ENCODE assay signal across 7 cellular contexts in genomic region chr5:178730940-178731265, GRCh38. TPM values are rescaled to one million over a fixed set of nuclear protein-coding genes. Genes with fewer than 3 reads are reported as not detected.
DNase-seq lines count a peak whose midpoint lies in the region; ATAC-seq, FAIRE-seq and TF ChIP-seq lines count a peak whose summit lies in the region.

No MANE protein-coding gene starts in this region.

- H3K4me3 Mint-ChIP-seq in T-helper 1 cell treated with Interleukin-12 subunit alpha and Interleukin-12 subunit beta and Interleukin-4 antibody, amounts not matched to agents 30 μg/mL and 1 μg/mL, for 36 hours: peak overlapping the region; percentile 46

- no peaks in the 10 kb centered on the region for H3K9me3 ChIP-seq in small intestine (ENCODE audit: control insufficient read depth, low read depth)

- H3K4me3 ChIP-seq in fibroblast of mammary gland (ENCODE audit: control insufficient read depth, low read depth, low read length) (peak overlapping the region; percentile 13), small intestine (ENCODE audit: low read depth in 1 of 2, low read length in 2 of 2) (peak overlapping the region in 1 of 2 donors; percentile 92)

- peaks cover 0 to 3% of the 10 kb centered on the region in 2 donors for H3K36me3 ChIP-seq in small intestine (ENCODE audit: control insufficient read depth in 2 of 2, insufficient read depth in 2 of 2, low read length in 2 of 2)

- H3K27ac ChIP-seq in small intestine (ENCODE audit: low read depth in 1 of 2, low read length in 1 of 2): no peak overlapping the region

- H3K4me1 Mint-ChIP-seq in T-helper 1 cell treated with Interleukin-12 subunit alpha and Interleukin-12 subunit beta and Interleukin-4 antibody, amounts not matched to agents 30 μg/mL and 1 μg/mL, for 36 hours (ENCODE audit: low read depth): no peaks in the 10 kb centered on the region

- H3K27me3 Mint-ChIP-seq in T-helper 1 cell treated with Interleukin-12 subunit alpha and Interleukin-12 subunit beta and Interleukin-4 antibody, amounts not matched to agents 30 μg/mL and 1 μg/mL, for 36 hours (ENCODE audit: low read depth): no peaks in the 10 kb centered on the region

- DNase-seq in HPDE6-E6E7 (ENCODE audit: extremely low spot score) (peak; percentile 20), fibroblast of mammary gland (ENCODE audit: low read depth) (no peak), small intestine (no peak)
- DNase-seq in stimulated activated CD8-positive, alpha-beta memory T cell treated with anti-CD3 and anti-CD28 coated beads, Interleukin-4, amount 100 ng/mL, for 48 hours: peak; percentile 25

- peaks cover 36% of the 10 kb centered on the region for H3K9me3 Mint-ChIP-seq in T-helper 1 cell treated with Interleukin-12 subunit alpha and Interleukin-12 subunit beta and Interleukin-4 antibody, amounts not matched to agents 30 μg/mL and 1 μg/mL, for 36 hours

- TF ChIP-seq CTCF in fibroblast of mammary gland (conservative IDR thresholded peaks at IDR 0.05; ENCODE audit: control insufficient read depth, insufficient read depth, low read depth, low read length): no peak

- peak overlapping the region; percentile 38 for H3K27ac Mint-ChIP-seq in T-helper 1 cell treated with Interleukin-12 subunit alpha and Interleukin-12 subunit beta and Interleukin-4 antibody, amounts not matched to agents 30 μg/mL and 1 μg/mL, for 36 hours

- H3K36me3 Mint-ChIP-seq in T-helper 1 cell treated with Interleukin-12 subunit alpha and Interleukin-12 subunit beta and Interleukin-4 antibody, amounts not matched to agents 30 μg/mL and 1 μg/mL, for 36 hours (ENCODE audit: low read depth): peaks cover 20% of the 10 kb centered on the region

- H3K27me3 ChIP-seq in small intestine (ENCODE audit: control insufficient read depth in 2 of 2, insufficient read depth in 2 of 2, low read length in 2 of 2): no peaks in the 10 kb centered on the region

- no peak for FAIRE-seq in small intestine (lab: Jason Lieb, UNC)

- ATAC-seq in HG02759 (IDR thresholded peaks at IDR 0.05; ENCODE audit: unreplicated experiment): no peak
- no peak for ATAC-seq in GM21515 (IDR thresholded peaks at IDR 0.05; ENCODE audit: unreplicated experiment)

- no peaks in the 10 kb centered on the region for H3K4me1 ChIP-seq in small intestine (ENCODE audit: control insufficient read depth in 2 of 2, insufficient read depth in 1 of 2, low read depth in 1 of 2, low read length in 1 of 2)

- 32 to 33% (median 32%) methylated on average over 10 of the region's 10 CpGs for WGBS in small intestine, 3 donors

RNA-seq across cellular contexts. Expression of gene ZNF354A, which starts 0.4 kb away (rescaled TPM):
- polyA plus RNA-seq in small intestine: 10 to 100 TPM in 1 of 3 donors, 1 to 10 TPM in 2; 5.2 to 11.2 (median 7.6) TPM

Comparison
In these comparisons a context has a peak if more than half of its experiments do, and no peak if none do; other contexts are left out.
1. DNase-seq: peak in HPDE6-E6E7 (single experiment) and stimulated activated CD8-positive, alpha-beta memory T cell treated with anti-CD3 and anti-CD28 coated beads, Interleukin-4, amount 100 ng/mL, for 48 hours (single experiment); none in fibroblast of mammary gland (single experiment) and small intestine (single experiment).